Comparison of ENCODE assay signal across 8 cellular contexts in genomic region chr9:35070823-35071813, GRCh38. TPM values are rescaled to one million over a fixed set of nuclear protein-coding genes. Genes with fewer than 3 reads are reported as not detected.
DNase-seq lines count a peak whose midpoint lies in the region; ATAC-seq lines count a peak whose summit lies in the region.

No MANE protein-coding gene starts in this region.

- peaks cover 13 to 47% of the 10 kb centered on the region in 2 donors for H3K36me3 Mint-ChIP-seq in activated T-cell treated with anti-CD3 and anti-CD28 coated beads, Interleukin-2, amount 50 U/mL, for 72 hours (ENCODE audit: insufficient read depth in 2 of 2)
- H3K36me3 Mint-ChIP-seq in activated T-helper 1 cell treated with anti-CD3 and anti-CD28 coated beads, Interleukin-12 subunit alpha, Interleukin-12 subunit beta, Interleukin-2, Interleukin-4 antibody, amounts not matched to agents 30 ng/mL and 10 ng/mL and 1 ng/mL, durations not matched to agents 14 hours and 24 hours and 36 hours (ENCODE audit: low read depth) = peaks cover 62% of the 10 kb centered on the region
- peaks cover 54% of the 10 kb centered on the region for H3K36me3 Mint-ChIP-seq in stimulated activated memory B cell treated with anti-CD40 and anti-IgM and Interleukin-4, amounts not matched to agents 10 μg/mL and 1 μg/mL and 100 μg/mL, for 72 hours

- peaks cover 7% of the 10 kb centered on the region for H3K4me1 ChIP-seq in iPS-15b (ENCODE audit: control insufficient read depth, insufficient read depth, low read length)

- no peaks in the 10 kb centered on the region for H3K9me3 Mint-ChIP-seq in activated T-cell treated with anti-CD3 and anti-CD28 coated beads, Interleukin-2, amount 50 U/mL, for 72 hours
- H3K9me3 Mint-ChIP-seq in activated T-helper 1 cell treated with anti-CD3 and anti-CD28 coated beads, Interleukin-12 subunit alpha, Interleukin-12 subunit beta, Interleukin-2, Interleukin-4 antibody, amounts not matched to agents 30 ng/mL and 10 ng/mL and 1 ng/mL, durations not matched to agents 14 hours and 24 hours and 36 hours = no peaks in the 10 kb centered on the region
- no peaks in the 10 kb centered on the region for H3K9me3 Mint-ChIP-seq in stimulated activated memory B cell treated with anti-CD40 and anti-IgM and Interleukin-4, amounts not matched to agents 10 μg/mL and 1 μg/mL and 100 μg/mL, for 72 hours

- H3K27me3 Mint-ChIP-seq in activated T-cell treated with anti-CD3 and anti-CD28 coated beads, Interleukin-2, amount 50 U/mL, for 72 hours (ENCODE audit: low read depth) = no peaks in the 10 kb centered on the region
- no peaks in the 10 kb centered on the region for H3K27me3 Mint-ChIP-seq in activated T-helper 1 cell treated with anti-CD3 and anti-CD28 coated beads, Interleukin-12 subunit alpha, Interleukin-12 subunit beta, Interleukin-2, Interleukin-4 antibody, amounts not matched to agents 30 ng/mL and 10 ng/mL and 1 ng/mL, durations not matched to agents 14 hours and 24 hours and 36 hours (ENCODE audit: insufficient read depth)
- H3K27me3 Mint-ChIP-seq in stimulated activated memory B cell treated with anti-CD40 and anti-IgM and Interleukin-4, amounts not matched to agents 10 μg/mL and 1 μg/mL and 100 μg/mL, for 72 hours = no peaks in the 10 kb centered on the region

- H3K4me1 Mint-ChIP-seq in activated T-cell treated with anti-CD3 and anti-CD28 coated beads, Interleukin-2, amount 50 U/mL, for 72 hours (ENCODE audit: low read depth) = peaks cover 77% of the 10 kb centered on the region
- peaks cover 52% of the 10 kb centered on the region for H3K4me1 Mint-ChIP-seq in activated T-helper 1 cell treated with anti-CD3 and anti-CD28 coated beads, Interleukin-12 subunit alpha, Interleukin-12 subunit beta, Interleukin-2, Interleukin-4 antibody, amounts not matched to agents 30 ng/mL and 10 ng/mL and 1 ng/mL, durations not matched to agents 14 hours and 24 hours and 36 hours (ENCODE audit: low read depth)
- peaks cover 57% of the 10 kb centered on the region for H3K4me1 Mint-ChIP-seq in stimulated activated memory B cell treated with anti-CD40 and anti-IgM and Interleukin-4, amounts not matched to agents 10 μg/mL and 1 μg/mL and 100 μg/mL, for 72 hours

- peak overlapping the region; percentile 96 for H3K4me3 ChIP-seq in iPS-15b (ENCODE audit: low read depth, low read length)

- ATAC-seq in activated T-cell treated with anti-CD3 and anti-CD28 coated beads, Interleukin-2, amount 50 U/mL, for 72 hours (replicated peaks in 1 of 2) = no peak
- ATAC-seq in stimulated activated memory B cell treated with anti-CD40 and anti-IgM and Interleukin-4, amounts not matched to agents 10 μg/mL and 1 μg/mL and 100 μg/mL, for 72 hours = no peak
- no peak for ATAC-seq in HG03135 (IDR thresholded peaks at IDR 0.05; ENCODE audit: unreplicated experiment)
- ATAC-seq in GM19463 (IDR thresholded peaks at IDR 0.05; ENCODE audit: unreplicated experiment) = no peak

- no peaks in the 10 kb centered on the region for H3K27me3 ChIP-seq in iPS-15b (ENCODE audit: control insufficient read depth, insufficient read depth, low read length)

- peak; percentile 10 to 13 for DNase-seq in activated T-cell treated with anti-CD3 and anti-CD28 coated beads, Interleukin-2, amount 50 U/mL, for 72 hours
- DNase-seq in activated T-cell treated with anti-CD3 and anti-CD28 coated beads, Interleukin-2, amount 50 U/mL, for 48 hours = no peak
- no peak for DNase-seq in activated T-helper 1 cell treated with anti-CD3 and anti-CD28 coated beads, Interleukin-12 subunit alpha, Interleukin-12 subunit beta, Interleukin-2, Interleukin-4 antibody, amounts not matched to agents 30 ng/mL and 10 ng/mL and 1 ng/mL, durations not matched to agents 14 hours and 24 hours and 36 hours (ENCODE audit: low spot score)
- DNase-seq in COLO668 (lab: John Stamatoyannopoulos, UW; ENCODE audit: unreplicated experiment) = no peak

- H3K4me3 Mint-ChIP-seq in activated T-cell treated with anti-CD3 and anti-CD28 coated beads, Interleukin-2, amount 50 U/mL, for 72 hours = peak overlapping the region; percentile 90 to 91
- H3K4me3 Mint-ChIP-seq in activated T-helper 1 cell treated with anti-CD3 and anti-CD28 coated beads, Interleukin-12 subunit alpha, Interleukin-12 subunit beta, Interleukin-2, Interleukin-4 antibody, amounts not matched to agents 30 ng/mL and 10 ng/mL and 1 ng/mL, durations not matched to agents 14 hours and 24 hours and 36 hours = peak overlapping the region; percentile 95
- H3K4me3 Mint-ChIP-seq in stimulated activated memory B cell treated with anti-CD40 and anti-IgM and Interleukin-4, amounts not matched to agents 10 μg/mL and 1 μg/mL and 100 μg/mL, for 72 hours = peak overlapping the region; percentile 82

- H3K36me3 ChIP-seq in iPS-15b (ENCODE audit: control insufficient read depth, insufficient read depth, low read length) = peaks cover 37% of the 10 kb centered on the region

- peak overlapping the region; percentile 99 for H3K27ac Mint-ChIP-seq in activated T-cell treated with anti-CD3 and anti-CD28 coated beads, Interleukin-2, amount 50 U/mL, for 72 hours
- H3K27ac Mint-ChIP-seq in activated T-helper 1 cell treated with anti-CD3 and anti-CD28 coated beads, Interleukin-12 subunit alpha, Interleukin-12 subunit beta, Interleukin-2, Interleukin-4 antibody, amounts not matched to agents 30 ng/mL and 10 ng/mL and 1 ng/mL, durations not matched to agents 14 hours and 24 hours and 36 hours = peak overlapping the region; percentile 84
- H3K27ac Mint-ChIP-seq in stimulated activated memory B cell treated with anti-CD40 and anti-IgM and Interleukin-4, amounts not matched to agents 10 μg/mL and 1 μg/mL and 100 μg/mL, for 72 hours = peak overlapping the region; percentile 85

- intact Hi-C loops in activated T-helper 1 cell treated with anti-CD3 and anti-CD28 coated beads, Interleukin-12 subunit alpha, Interleukin-12 subunit beta, Interleukin-2, Interleukin-4 antibody, amounts not matched to agents 30 ng/mL and 10 ng/mL and 1 ng/mL, durations not matched to agents 14 hours and 24 hours and 36 hours (cut with micrococcal nuclease) = loop anchor here (2.0 to 10.0 kb wide), 6 partner anchors 14 to 616 kb away; partner anchors contain the start of genes CCL27, DNAI1, FAM219A and SIGMAR1

- peak overlapping the region; percentile 95 for H3K9ac ChIP-seq in iPS-15b (ENCODE audit: low read depth, low read length)

- no peaks in the 10 kb centered on the region for H3K9me3 ChIP-seq in iPS-15b (ENCODE audit: control insufficient read depth, insufficient read depth, low read length)

RNA-seq across cellular contexts. Expression of gene VCP, which starts 1.3 kb away (rescaled TPM):
- 100 to 1,000 TPM; 190 to 199 TPM for total RNA-seq in activated T-cell treated with anti-CD3 and anti-CD28 coated beads, Interleukin-2, amount 50 U/mL, for 72 hours
- total RNA-seq in activated T-helper 1 cell treated with anti-CD3 and anti-CD28 coated beads, Interleukin-12 subunit alpha, Interleukin-12 subunit beta, Interleukin-2, Interleukin-4 antibody, amounts not matched to agents 30 ng/mL and 10 ng/mL and 1 ng/mL, durations not matched to agents 14 hours and 24 hours and 36 hours = 334 and 353 TPM in 2 replicates

RNA-seq across cellular contexts. Expression of gene FANCG, which starts 8.6 kb away (rescaled TPM):
- total RNA-seq in activated T-cell treated with anti-CD3 and anti-CD28 coated beads, Interleukin-2, amount 50 U/mL, for 72 hours = 100 to 1,000 TPM in 1 of 2 donors, 10 to 100 TPM in 1; 94.8 to 116 TPM
- total RNA-seq in activated T-helper 1 cell treated with anti-CD3 and anti-CD28 coated beads, Interleukin-12 subunit alpha, Interleukin-12 subunit beta, Interleukin-2, Interleukin-4 antibody, amounts not matched to agents 30 ng/mL and 10 ng/mL and 1 ng/mL, durations not matched to agents 14 hours and 24 hours and 36 hours = 102 and 104 TPM in 2 replicates

RNA-seq across cellular contexts. Expression of gene PIGO, which starts 25.3 kb away (rescaled TPM):
- 10 to 100 TPM; 25.6 to 27.9 TPM for total RNA-seq in activated T-cell treated with anti-CD3 and anti-CD28 coated beads, Interleukin-2, amount 50 U/mL, for 72 hours
- 34.4 and 39.7 TPM in 2 replicates for total RNA-seq in activated T-helper 1 cell treated with anti-CD3 and anti-CD28 coated beads, Interleukin-12 subunit alpha, Interleukin-12 subunit beta, Interleukin-2, Interleukin-4 antibody, amounts not matched to agents 30 ng/mL and 10 ng/mL and 1 ng/mL, durations not matched to agents 14 hours and 24 hours and 36 hours

RNA-seq across cellular contexts. Expression of gene STOML2, which starts 31.8 kb away (rescaled TPM):
- 100 to 1,000 TPM; 151 to 169 TPM for total RNA-seq in activated T-cell treated with anti-CD3 and anti-CD28 coated beads, Interleukin-2, amount 50 U/mL, for 72 hours
- 250 and 261 TPM in 2 replicates for total RNA-seq in activated T-helper 1 cell treated with anti-CD3 and anti-CD28 coated beads, Interleukin-12 subunit alpha, Interleukin-12 subunit beta, Interleukin-2, Interleukin-4 antibody, amounts not matched to agents 30 ng/mL and 10 ng/mL and 1 ng/mL, durations not matched to agents 14 hours and 24 hours and 36 hours

RNA-seq across cellular contexts. Expression of gene ATOSB, which starts 44.5 kb away (rescaled TPM):
- 10 to 100 TPM in 1 of 2 donors, 1 to 10 TPM in 1; 8.3 to 11.3 TPM for total RNA-seq in activated T-cell treated with anti-CD3 and anti-CD28 coated beads, Interleukin-2, amount 50 U/mL, for 72 hours
- total RNA-seq in activated T-helper 1 cell treated with anti-CD3 and anti-CD28 coated beads, Interleukin-12 subunit alpha, Interleukin-12 subunit beta, Interleukin-2, Interleukin-4 antibody, amounts not matched to agents 30 ng/mL and 10 ng/mL and 1 ng/mL, durations not matched to agents 14 hours and 24 hours and 36 hours = 4.8 and 5.4 TPM in 2 replicates

Comparison
In these comparisons a context has a peak if more than half of its experiments do, and no peak if none do; other contexts are left out.
1. DNase-seq: peak in activated T-cell treated with anti-CD3 and anti-CD28 coated beads, Interleukin-2, amount 50 U/mL, for 72 hours (2 of 2); none in activated T-cell treated with anti-CD3 and anti-CD28 coated beads, Interleukin-2, amount 50 U/mL, for 48 hours (0 of 2), activated T-helper 1 cell treated with anti-CD3 and anti-CD28 coated beads, Interleukin-12 subunit alpha, Interleukin-12 subunit beta, Interleukin-2, Interleukin-4 antibody, amounts not matched to agents 30 ng/mL and 10 ng/mL and 1 ng/mL, durations not matched to agents 14 hours and 24 hours and 36 hours (single experiment) and COLO668 (single experiment).
2. Peak in every context shown above with its lines, with median percentiles within 50 percentile points of each other: H3K27ac Mint-ChIP-seq and H3K4me3 Mint-ChIP-seq.